2 cellular contexts compared by ENCODE assay signal in the genomic region with DNA sequence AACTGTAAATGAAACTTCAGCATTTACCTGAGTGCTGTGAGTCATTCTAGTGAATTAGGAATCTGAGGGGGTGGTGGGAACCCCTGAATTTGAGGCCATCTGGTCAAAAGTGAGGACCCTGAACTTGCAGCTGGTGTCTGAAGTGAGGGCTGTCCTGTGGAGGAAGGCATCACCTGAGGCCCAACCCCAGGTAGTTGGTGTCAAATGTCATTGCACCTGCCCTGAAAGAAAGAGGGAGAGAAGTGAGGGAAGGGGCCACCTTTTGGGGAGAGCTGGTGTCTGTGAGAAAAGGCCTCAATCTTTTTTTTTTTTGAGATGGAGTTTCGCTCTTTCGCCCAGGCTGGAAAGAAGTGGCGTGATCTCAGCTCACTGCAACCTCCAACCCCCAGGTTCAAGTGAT.
TF ChIP-seq lines count a peak whose summit lies in the region.

No MANE protein-coding gene starts in this region.

TF ChIP-seq in GM23338, 12 proteins besides CTCF, POLR2A, EP300 and RAD21:
- TF ChIP-seq, protein P1, sequence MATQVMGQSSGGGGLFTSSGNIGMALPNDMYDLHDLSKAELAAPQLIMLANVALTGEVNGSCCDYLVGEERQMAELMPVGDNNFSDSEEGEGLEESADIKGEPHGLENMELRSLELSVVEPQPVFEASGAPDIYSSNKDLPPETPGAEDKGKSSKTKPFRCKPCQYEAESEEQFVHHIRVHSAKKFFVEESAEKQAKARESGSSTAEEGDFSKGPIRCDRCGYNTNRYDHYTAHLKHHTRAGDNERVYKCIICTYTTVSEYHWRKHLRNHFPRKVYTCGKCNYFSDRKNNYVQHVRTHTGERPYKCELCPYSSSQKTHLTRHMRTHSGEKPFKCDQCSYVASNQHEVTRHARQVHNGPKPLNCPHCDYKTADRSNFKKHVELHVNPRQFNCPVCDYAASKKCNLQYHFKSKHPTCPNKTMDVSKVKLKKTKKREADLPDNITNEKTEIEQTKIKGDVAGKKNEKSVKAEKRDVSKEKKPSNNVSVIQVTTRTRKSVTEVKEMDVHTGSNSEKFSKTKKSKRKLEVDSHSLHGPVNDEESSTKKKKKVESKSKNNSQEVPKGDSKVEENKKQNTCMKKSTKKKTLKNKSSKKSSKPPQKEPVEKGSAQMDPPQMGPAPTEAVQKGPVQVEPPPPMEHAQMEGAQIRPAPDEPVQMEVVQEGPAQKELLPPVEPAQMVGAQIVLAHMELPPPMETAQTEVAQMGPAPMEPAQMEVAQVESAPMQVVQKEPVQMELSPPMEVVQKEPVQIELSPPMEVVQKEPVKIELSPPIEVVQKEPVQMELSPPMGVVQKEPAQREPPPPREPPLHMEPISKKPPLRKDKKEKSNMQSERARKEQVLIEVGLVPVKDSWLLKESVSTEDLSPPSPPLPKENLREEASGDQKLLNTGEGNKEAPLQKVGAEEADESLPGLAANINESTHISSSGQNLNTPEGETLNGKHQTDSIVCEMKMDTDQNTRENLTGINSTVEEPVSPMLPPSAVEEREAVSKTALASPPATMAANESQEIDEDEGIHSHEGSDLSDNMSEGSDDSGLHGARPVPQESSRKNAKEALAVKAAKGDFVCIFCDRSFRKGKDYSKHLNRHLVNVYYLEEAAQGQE (IDR thresholded peaks at IDR 0.05; ENCODE audit: unreplicated experiment) = no peak
- TF ChIP-seq CREB1 (CRISPR knock-in tag; IDR thresholded peaks at IDR 0.05; ENCODE audit: low read depth) = no peak
- TF ChIP-seq POLR2AphosphoS5 (IDR thresholded peaks at IDR 0.05; ENCODE audit: low read depth) = no peak
- no peak for TF ChIP-seq EZH2phosphoT487 (IDR thresholded peaks at IDR 0.05; ENCODE audit: unreplicated experiment)
- TF ChIP-seq ZNF114 (CRISPR knock-in tag; IDR thresholded peaks at IDR 0.05) = no peak

TF ChIP-seq in IMR-90, 13 proteins besides CTCF, POLR2A, EP300 and RAD21:
- TF ChIP-seq NFE2L2 (IDR thresholded peaks at IDR 0.05; ENCODE audit: low read depth, low read length) = no peak
